In genomic region chr10:29751232-29751631, GRCh38 we compare ENCODE assay signal across 2 cellular contexts.
TF ChIP-seq lines count a peak whose summit lies in the region.

No MANE protein-coding gene starts in this region.

TF ChIP-seq in HepG2, 621 proteins besides CTCF, POLR2A, EP300 and RAD21 (continued from another document):
- TF ChIP-seq ZNF639 (CRISPR knock-in tag; conservative IDR thresholded peaks at IDR 0.05) (no peak), RELA (CRISPR knock-in tag; IDR thresholded peaks at IDR 0.05) (no peak), ZNF549 (CRISPR knock-in tag; IDR thresholded peaks at IDR 0.05) (no peak), RBAK (CRISPR knock-in tag; IDR thresholded peaks at IDR 0.05) (no peak), ZNF546 (CRISPR knock-in tag; conservative IDR thresholded peaks at IDR 0.05) (no peak), ZNF550 (CRISPR knock-in tag; IDR thresholded peaks at IDR 0.05; ENCODE audit: borderline replicate concordance) (no peak), ZNF33A (CRISPR knock-in tag; IDR thresholded peaks at IDR 0.05; ENCODE audit: borderline replicate concordance) (no peak), SNAPC4 (CRISPR knock-in tag; IDR thresholded peaks at IDR 0.05) (no peak), ZNF33B (CRISPR knock-in tag; IDR thresholded peaks at IDR 0.05) (no peak), ZSCAN25 (CRISPR knock-in tag; IDR thresholded peaks at IDR 0.05) (no peak)

TF ChIP-seq in SK-N-SH, 30 proteins besides CTCF, POLR2A, EP300 and RAD21 (continued from another document):
- no peak for TF ChIP-seq MXI1 (IDR thresholded peaks at IDR 0.05; ENCODE audit: low read depth, low read length)
- no peak for TF ChIP-seq REST (IDR thresholded peaks at IDR 0.05; ENCODE audit: low read depth, low read length)
- TF ChIP-seq RXRA (IDR thresholded peaks at IDR 0.05; ENCODE audit: borderline replicate concordance, low read depth): no peak
- TF ChIP-seq FOXM1 (IDR thresholded peaks at IDR 0.05; ENCODE audit: low read depth): no peak
- TF ChIP-seq RCOR1 (IDR thresholded peaks at IDR 0.05; ENCODE audit: low read length): no peak
- TF ChIP-seq FOXJ3 (CRISPR knock-in tag; IDR thresholded peaks at IDR 0.05): no peak
- no peak for TF ChIP-seq MEF2A (IDR thresholded peaks at IDR 0.05; ENCODE audit: borderline replicate concordance, low read depth)
